In the genomic region with DNA sequence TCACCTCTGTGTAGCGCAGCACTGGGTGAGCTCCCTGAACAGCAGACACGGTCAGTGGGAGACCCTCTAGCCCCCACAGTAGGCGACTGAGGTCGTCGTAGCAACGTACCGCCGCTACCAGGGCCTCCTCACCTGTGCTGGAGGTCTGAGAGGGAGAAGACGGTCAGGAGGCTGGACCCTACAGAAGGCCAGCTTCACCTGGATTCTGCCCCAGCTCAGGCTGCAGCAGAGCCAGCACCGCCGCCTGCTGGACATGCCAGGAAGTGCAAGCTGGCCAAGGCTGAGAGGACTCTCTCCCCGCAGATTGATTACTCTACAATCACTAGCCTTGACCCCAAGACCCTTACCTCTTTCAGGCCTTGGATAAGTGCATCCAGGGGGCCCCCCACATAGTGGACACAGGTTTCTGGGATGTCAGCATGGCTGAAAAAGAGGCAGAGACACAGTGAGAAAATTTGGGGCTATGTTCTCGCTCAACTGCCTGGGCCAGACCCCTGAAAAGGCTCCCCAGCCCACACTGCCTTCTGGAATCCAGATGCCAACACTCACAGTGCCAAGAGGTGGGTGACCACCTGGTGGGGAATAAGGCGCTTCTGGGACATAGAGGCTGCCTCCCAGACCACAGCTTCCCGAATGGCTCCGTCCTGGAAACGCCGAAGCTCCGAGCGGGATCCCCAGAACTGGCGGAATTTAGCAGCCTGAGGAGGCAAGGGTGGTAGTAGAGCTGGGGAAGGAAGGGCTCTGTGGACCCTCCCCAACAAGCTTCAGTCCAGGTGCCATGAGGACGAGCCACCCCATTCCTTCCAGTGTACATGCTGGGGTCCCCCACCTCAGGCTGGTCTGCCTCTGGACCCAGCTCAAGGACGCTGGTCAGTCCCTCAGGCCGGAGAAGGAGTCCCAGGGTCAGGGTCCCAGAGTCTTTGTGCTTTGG, we compare ENCODE assay signal across 7 cellular contexts. TPM values are rescaled to one million over a fixed set of nuclear protein-coding genes. Genes with fewer than 3 reads are reported as not detected.
DNase-seq lines count a peak whose midpoint lies in the region; ATAC-seq and TF ChIP-seq lines count a peak whose summit lies in the region.

No MANE protein-coding gene starts in this region.

- peak; percentile 75 to 81 for ATAC-seq in stimulated activated naive B cell treated with anti-CD40 and anti-IgM and Interleukin-4, amounts not matched to agents 10 μg/mL and 1 μg/mL and 100 μg/mL, for 72 hours (replicated peaks)
- ATAC-seq in GM21737 (IDR thresholded peaks at IDR 0.05; ENCODE audit: unreplicated experiment), result no peak

- TF ChIP-seq CTCF in GM10266 (IDR thresholded peaks at IDR 0.05; ENCODE audit: control insufficient read depth, insufficient read depth, low read depth, missing control alignments) (peak; percentile 93), mesothelial cell of epicardium (IDR thresholded peaks at IDR 0.05; ENCODE audit: unreplicated experiment) (peak; percentile 98)

- H3K4me3 Mint-ChIP-seq in mesothelial cell of epicardium, result no peak overlapping the region
- no peak overlapping the region for H3K4me3 Mint-ChIP-seq in stimulated activated naive B cell treated with anti-CD40 and anti-IgM and Interleukin-4, amounts not matched to agents 10 μg/mL and 1 μg/mL and 100 μg/mL, for 72 hours

- H3K27ac Mint-ChIP-seq in mesothelial cell of epicardium, result no peak overlapping the region
- no peak overlapping the region for H3K27ac Mint-ChIP-seq in stimulated activated naive B cell treated with anti-CD40 and anti-IgM and Interleukin-4, amounts not matched to agents 10 μg/mL and 1 μg/mL and 100 μg/mL, for 72 hours

- H3K9me3 Mint-ChIP-seq in mesothelial cell of epicardium, result no peaks in the 10 kb centered on the region
- no peaks in the 10 kb centered on the region for H3K9me3 Mint-ChIP-seq in stimulated activated naive B cell treated with anti-CD40 and anti-IgM and Interleukin-4, amounts not matched to agents 10 μg/mL and 1 μg/mL and 100 μg/mL, for 72 hours

- H3K27me3 Mint-ChIP-seq in mesothelial cell of epicardium (ENCODE audit: low read depth), result no peaks in the 10 kb centered on the region
- no peaks in the 10 kb centered on the region for H3K27me3 Mint-ChIP-seq in stimulated activated naive B cell treated with anti-CD40 and anti-IgM and Interleukin-4, amounts not matched to agents 10 μg/mL and 1 μg/mL and 100 μg/mL, for 72 hours

- DNase-seq in GM10266 (ENCODE audit: extremely low spot score) (peak; percentile 76), LoVo (ENCODE audit: low spot score) (peak; percentile 50), dermis blood vessel endothelial cell (peak; percentile 72), mesothelial cell of epicardium (ENCODE audit: low spot score in 2 of 2, unreplicated experiment in 2 of 2) (peak in 1 of 2 experiments; percentile 83)
- peak; percentile 50 to 57 for DNase-seq in activated CD4-positive, alpha-beta T cell treated with anti-CD3 and anti-CD28 coated beads, Interleukin-2, amount 50 U/mL, for 24 hours (ENCODE audit: low read depth in 1 of 2, low spot score in 1 of 2)
- DNase-seq in stimulated activated naive B cell treated with anti-CD40 and anti-IgM and Interleukin-4, amounts not matched to agents 10 μg/mL and 1 μg/mL and 100 μg/mL, for 72 hours, result no peak

- H3K36me3 Mint-ChIP-seq in mesothelial cell of epicardium, result peaks cover 35% of the 10 kb centered on the region
- H3K36me3 Mint-ChIP-seq in stimulated activated naive B cell treated with anti-CD40 and anti-IgM and Interleukin-4, amounts not matched to agents 10 μg/mL and 1 μg/mL and 100 μg/mL, for 72 hours, result peaks cover 52 to 73% of the 10 kb centered on the region in 2 donors

- H3K4me1 Mint-ChIP-seq in mesothelial cell of epicardium, result peaks cover 4% of the 10 kb centered on the region
- H3K4me1 Mint-ChIP-seq in stimulated activated naive B cell treated with anti-CD40 and anti-IgM and Interleukin-4, amounts not matched to agents 10 μg/mL and 1 μg/mL and 100 μg/mL, for 72 hours, result peaks cover 8 to 9% of the 10 kb centered on the region in 2 donors

RNA-seq across cellular contexts. Expression of a gene that starts 6.9 kb away (rescaled TPM):
- total RNA-seq in dermis blood vessel endothelial cell (15.5 and 30.2 TPM in 2 replicates), mesothelial cell of epicardium (37.7 to 38.4 TPM (median 37.9 TPM) in 3 replicates)

RNA-seq across cellular contexts. Expression of a gene that starts 19.4 kb away (rescaled TPM):
- total RNA-seq in dermis blood vessel endothelial cell (under 0.01 and 0.51 TPM in 2 replicates), mesothelial cell of epicardium (0.93 to 1.5 TPM (median 1.3 TPM) in 3 replicates)

RNA-seq across cellular contexts. Expression of a gene that starts 57.2 kb away (rescaled TPM):
- total RNA-seq in dermis blood vessel endothelial cell, result under 0.01 and 1.4 TPM in 2 replicates
- 0.82 to 3.2 TPM (median 1.6 TPM) in 3 replicates for total RNA-seq in mesothelial cell of epicardium
